ENCODE assay signal across 19 cellular contexts in the genomic region with DNA sequence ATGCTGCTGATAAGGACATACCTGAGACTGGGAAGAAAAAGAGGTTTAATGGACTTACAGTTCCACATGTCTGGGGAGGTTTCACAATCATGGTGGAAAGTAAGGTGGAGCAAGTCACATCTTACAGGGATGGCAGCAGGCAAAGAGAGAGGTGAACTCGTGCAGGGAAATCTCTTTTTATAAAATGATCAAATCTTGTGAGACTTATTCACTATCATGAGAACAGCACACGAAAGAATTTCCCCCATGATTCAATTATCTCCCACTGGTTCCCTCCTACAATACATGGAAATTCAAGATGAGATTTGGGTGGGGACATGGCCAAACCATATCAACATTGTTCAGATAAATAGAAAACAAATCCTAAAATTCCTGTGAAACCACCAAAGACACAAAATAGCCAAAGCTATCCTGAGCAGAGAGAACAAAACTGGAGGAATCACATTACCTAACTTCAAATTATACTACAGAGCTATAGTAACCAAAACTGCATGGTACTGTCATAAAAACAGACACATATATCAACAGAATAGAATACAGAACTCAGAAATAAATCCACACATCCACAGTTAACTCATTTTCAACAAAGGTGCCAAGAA.
"Had no signal": no experiment of that assay in that cellular context is flagged by ENCODE, and none has a peak within 500 bp of the region (broad histone marks: within the 10 kb centered on the region; RNA-seq: fewer than 3 reads in every experiment).

No MANE protein-coding gene starts in this region.

- H3K27ac ChIP-seq: colonic mucosa, esophagus squamous epithelium, gastrocnemius medialis, heart right ventricle, left lung, lower lobe of right lung had no signal

- H3K9me3 ChIP-seq: colonic mucosa had no signal

- H3K4me1 ChIP-seq: colonic mucosa, esophagus squamous epithelium, gastrocnemius medialis, heart right ventricle, left lung, lower lobe of right lung had no signal

- H3K36me3 ChIP-seq: colonic mucosa, esophagus squamous epithelium, gastrocnemius medialis, heart right ventricle, left lung, lower lobe of right lung had no signal

- DNase-seq: colonic mucosa; cortex of kidney; effector CD4-positive, alpha-beta T cell; effector memory CD4-positive, alpha-beta T cell; esophagus squamous epithelium; foreskin fibroblast; foreskin melanocyte; gastrocnemius medialis; glutamatergic neuron; head of caudate nucleus; heart right ventricle; hippocampal formation; left cardiac atrium; left lung; left ventricle myocardium superior; lower lobe of right lung; mesenchymal stem cell; mucosa of descending colon; naive B cell had no signal

- H3K4me3 ChIP-seq: colonic mucosa, esophagus squamous epithelium, gastrocnemius medialis, heart right ventricle, left lung, lower lobe of right lung, mucosa of descending colon had no signal

- H3K27me3 ChIP-seq: colonic mucosa, esophagus squamous epithelium, gastrocnemius medialis, heart right ventricle, left lung had no signal
